11 cellular contexts compared by ENCODE assay signal in genomic region chr2:36455788-36456187, GRCh38.
A peak's percentile ranks its signal among the peaks of the same experiment; 100 is the strongest.
DNase-seq lines count a peak whose midpoint lies in the region; TF ChIP-seq lines count a peak whose summit lies in the region.
"Had no signal": no experiment of that assay in that cellular context is flagged by ENCODE, and none has a peak within 500 bp of the region (broad histone marks: within the 10 kb centered on the region; RNA-seq: fewer than 3 reads in every experiment).

No MANE protein-coding gene starts in this region.

- peak; percentile 46 for DNase-seq in GM23248
- DNase-seq in MCF 10A (ENCODE audit: unreplicated experiment) = no peak
- DNase-seq in hepatocyte (ENCODE audit: low spot score) = no peak
- DNase-seq in stomach = no peak
- DNase-seq in HPDE6-E6E7 (ENCODE audit: extremely low spot score) = no peak
- DNase-seq in lower leg skin (ENCODE audit: low spot score in 2 of 2) = no peak
- DNase-seq in NOMO-1 (lab: John Stamatoyannopoulos, UW; ENCODE audit: unreplicated experiment in 2 of 2) = no peak
- DNase-seq in T-helper 9 cell = no peak
- DNase-seq: activated CD4-positive, alpha-beta T cell treated with anti-CD3 and anti-CD28 coated beads for 4 hours; NCI-H1436 had no signal

- H3K36me3 ChIP-seq in GM23248 (ENCODE audit: low read depth) = peaks cover 52% of the 10 kb centered on the region
- H3K36me3 ChIP-seq in hepatocyte (replicated peaks; ENCODE audit: insufficient read depth, low read depth) = no peaks in the 10 kb centered on the region
- peaks cover 0 to 7% (median 2%) of the 10 kb centered on the region in 4 donors for H3K36me3 ChIP-seq in stomach

- POLR2A ChIA-PET in MCF 10A (lab: Yijun Ruan, JAX) = interaction anchor here (0.7 to 1.8 kb wide), 5 partner anchors 27 to 95 kb away, joined by 3 to 6 read pairs (median 4); no protein-coding TSS in a partner anchor

- 72 to 75% methylated on average over 4 of the region's 4 CpGs for WGBS in GM23248 (ENCODE audit: low coverage in 1 of 2, low lambda C conversion rate in 2 of 2, missing lambda C conversion rate in 2 of 2), 2 experiments
- WGBS in hepatocyte (ENCODE audit: low lambda C conversion rate, missing lambda C conversion rate) = 77% methylated on average over 4 of the region's 4 CpGs
- WGBS in stomach, 5 donors = 77 to 86% (median 80%) methylated on average over 4 of the region's 4 CpGs
- WGBS in lower leg skin, 2 donors = 72 to 78% methylated on average over 4 of the region's 4 CpGs

- no peak for TF ChIP-seq EP300 in stomach (IDR thresholded peaks at IDR 0.05)

- TF ChIP-seq POLR2A in stomach (IDR thresholded peaks at IDR 0.05) (no peak), lower leg skin (IDR thresholded peaks at IDR 0.05) (no peak)

- H3K9me3 ChIP-seq in GM23248 (ENCODE audit: low read depth) = no peaks in the 10 kb centered on the region
- no peaks in the 10 kb centered on the region for H3K9me3 ChIP-seq in hepatocyte (ENCODE audit: low read depth)
- no peaks in the 10 kb centered on the region for H3K9me3 ChIP-seq in stomach

- H3K9ac ChIP-seq in GM23248 = no peak overlapping the region

- no peaks in the 10 kb centered on the region for H3K9me2 ChIP-seq in GM23248 (ENCODE audit: insufficient read depth)
- H3K9me2 ChIP-seq in hepatocyte (replicated peaks; ENCODE audit: insufficient read depth) = no peaks in the 10 kb centered on the region

- H3K27ac Mint-ChIP-seq in MCF 10A (ENCODE audit: low read depth, unreplicated experiment) = peak overlapping the region; percentile 65
- H3K27ac Mint-ChIP-seq: activated T-helper 2 cell treated with anti-CD3 and anti-CD28 coated beads, Interferon-gamma antibody, Interleukin-2, Interleukin-4, amounts not matched to agents 10 μg/mL and 5 μg/mL and 100 μg/mL, durations not matched to agents 14 hours and 24 hours and 36 hours had no signal

- no peaks in the 10 kb centered on the region for H3K27me3 Mint-ChIP-seq in MCF 10A (ENCODE audit: insufficient read depth, unreplicated experiment)

- H3K4me1 ChIP-seq in GM23248 (ENCODE audit: insufficient read depth) (peaks cover 77% of the 10 kb centered on the region), hepatocyte (ENCODE audit: insufficient read depth) (peaks cover 26% of the 10 kb centered on the region), stomach (peaks cover 0 to 68% (median 29%) of the 10 kb centered on the region in 4 donors)

- CTCF ChIA-PET in MCF 10A (lab: Yijun Ruan, JAX) = interaction anchor here (0.9 to 2.1 kb wide), 3 partner anchors 22 to 44 kb away, joined by 3 to 5 read pairs (median 4); no protein-coding TSS in a partner anchor

- intact Hi-C loops in MCF 10A (cut with micrococcal nuclease) = loop anchor here (5.0 kb wide), 1 partner anchor 52 kb away; no protein-coding TSS in a partner anchor
- intact Hi-C loops in stomach (cut with DNase I; ENCODE audit: low total_unique reads) = no loop called here
- intact Hi-C loops in lower leg skin (cut with DNase I; ENCODE audit: low total_unique reads) = no loop called here

- TF ChIP-seq CTCF in MCF 10A (IDR thresholded peaks at IDR 0.05; ENCODE audit: unreplicated experiment) = no peak
- TF ChIP-seq CTCF in hepatocyte (IDR thresholded peaks at IDR 0.05; ENCODE audit: poor library complexity) = no peak
- no peak for TF ChIP-seq CTCF in stomach (IDR thresholded peaks at IDR 0.05)
- TF ChIP-seq CTCF in lower leg skin (IDR thresholded peaks at IDR 0.05) = no peak

- H3K27ac ChIP-seq in GM23248 (peak overlapping the region; percentile 43), hepatocyte (peak overlapping the region; percentile 31), stomach (peak overlapping the region in 4 of 5 donors; percentile 16 to 74 (median 62))

- H3K9me3 Mint-ChIP-seq in MCF 10A (ENCODE audit: unreplicated experiment) = no peaks in the 10 kb centered on the region
- H3K9me3 Mint-ChIP-seq: activated T-helper 2 cell treated with anti-CD3 and anti-CD28 coated beads, Interferon-gamma antibody, Interleukin-2, Interleukin-4, amounts not matched to agents 10 μg/mL and 5 μg/mL and 100 μg/mL, durations not matched to agents 14 hours and 24 hours and 36 hours had no signal

- H3K4me1 Mint-ChIP-seq in MCF 10A (ENCODE audit: insufficient read depth, unreplicated experiment) = peaks cover 37% of the 10 kb centered on the region

- no peaks in the 10 kb centered on the region for H3K27me3 ChIP-seq in GM23248 (replicated peaks; ENCODE audit: insufficient read depth)
- H3K27me3 ChIP-seq in hepatocyte = no peaks in the 10 kb centered on the region
- H3K27me3 ChIP-seq in stomach = no peaks in the 10 kb centered on the region

- no TSS peak for BruUV-seq in MCF 10A (replicated peaks; lab: Mats Ljungman, UMichigan)

- H2AFZ ChIP-seq in GM23248 (no peak overlapping the region), hepatocyte (no peak overlapping the region)

- H3K4me2 ChIP-seq in GM23248 (ENCODE audit: unreplicated experiment) (no peak overlapping the region), hepatocyte (peak overlapping the region; percentile 60)

- H3K4me3 ChIP-seq in GM23248 (no peak overlapping the region), hepatocyte (no peak overlapping the region), stomach (no peak overlapping the region), lower leg skin (ENCODE audit: low read depth, poor library complexity, severe bottlenecking) (no peak overlapping the region)

- H3K36me3 Mint-ChIP-seq in MCF 10A (ENCODE audit: insufficient read depth, unreplicated experiment) = no peaks in the 10 kb centered on the region

- peaks cover 96% of the 10 kb centered on the region for H3F3A ChIP-seq in GM23248 (ENCODE audit: insufficient read depth)

- peaks cover 92% of the 10 kb centered on the region for H3K79me2 ChIP-seq in GM23248 (ENCODE audit: insufficient read depth)
- no peaks in the 10 kb centered on the region for H3K79me2 ChIP-seq in hepatocyte

- H4K20me1 ChIP-seq in GM23248 (ENCODE audit: insufficient read depth) (no peaks in the 10 kb centered on the region), hepatocyte (ENCODE audit: insufficient read depth, poor library complexity, severe bottlenecking) (no peaks in the 10 kb centered on the region)

- H3K4me3 Mint-ChIP-seq in MCF 10A (ENCODE audit: unreplicated experiment) = no peak overlapping the region

- in situ Hi-C loops in GM23248 (cut with MboI) = no loop called here
